Comparison of ENCODE assay signal across 19 cellular contexts in genomic region chr2:75547345-75548035, GRCh38. TPM values are rescaled to one million over a fixed set of nuclear protein-coding genes. Genes with fewer than 3 reads are reported as not detected.
DNase-seq lines count a peak whose midpoint lies in the region; ATAC-seq, FAIRE-seq and TF ChIP-seq lines count a peak whose summit lies in the region.
"Had no signal": no experiment of that assay in that cellular context is flagged by ENCODE, and none has a peak within 500 bp of the region (broad histone marks: within the 10 kb centered on the region; RNA-seq: fewer than 3 reads in every experiment).

No MANE protein-coding gene starts in this region.

- H2AFZ ChIP-seq in DND-41 (ENCODE audit: low read depth, low read length) = no peak overlapping the region
- H2AFZ ChIP-seq in endothelial cell of umbilical vein (ENCODE audit: low read depth, low read length) = no peak overlapping the region

- H3K79me2 ChIP-seq in DND-41 (ENCODE audit: insufficient read depth, low read length) = peaks cover 93% of the 10 kb centered on the region
- peaks cover 36% of the 10 kb centered on the region for H3K79me2 ChIP-seq in endothelial cell of umbilical vein (ENCODE audit: control insufficient read depth, insufficient read depth, low read length)

- H3K9me3 ChIP-seq in DND-41 (ENCODE audit: insufficient read depth, low read length, severe bottlenecking) (no peaks in the 10 kb centered on the region), endothelial cell of umbilical vein (replicated peaks; ENCODE audit: control insufficient read depth, insufficient read depth, low read length) (no peaks in the 10 kb centered on the region)
- H3K9me3 ChIP-seq: BLaER1, prostate gland had no signal

- DNase-seq in DND-41 = no peak
- DNase-seq in RPMI7951 (ENCODE audit: low read depth) = peak; percentile 80
- DNase-seq in endothelial cell of umbilical vein (ENCODE audit: low read depth, low spot score) = peak; percentile 40
- peak; percentile 93 for DNase-seq in non-pigmented ciliary epithelial cell (ENCODE audit: low read depth)
- no peak for DNase-seq in activated CD4-positive, alpha-beta T cell treated with anti-CD3 and anti-CD28 coated beads, Interleukin-2, amount 50 U/mL, for 1 hour
- DNase-seq in GM12892 (ENCODE audit: insufficient read length) = no peak
- DNase-seq in NCI-H524 treated with DMSO at 0.1 percent for 48 hours (lab: John Stamatoyannopoulos, UW) = no peak
- DNase-seq: foreskin keratinocyte; H9; immature natural killer cell; NCI-H2227 treated with DMSO at 0.1 percent for 48 hours; stimulated activated CD4-positive, alpha-beta T cell treated with anti-CD3 and anti-CD28 coated beads, Interleukin-2, amount 100 ng/mL, for 24 hours; WERI-Rb-1 had no signal

- peaks cover 42% of the 10 kb centered on the region for H3K4me1 ChIP-seq in DND-41 (ENCODE audit: insufficient read depth, low read length)
- H3K4me1 ChIP-seq in endothelial cell of umbilical vein (ENCODE audit: control insufficient read depth, extremely low read depth, insufficient read depth, low read length) = peaks cover 12% of the 10 kb centered on the region
- H3K4me1 ChIP-seq: BLaER1, foreskin keratinocyte, prostate gland had no signal

- peaks cover 53% of the 10 kb centered on the region for H3K36me3 ChIP-seq in DND-41 (ENCODE audit: insufficient read depth, low read length)
- peaks cover 4% of the 10 kb centered on the region in 2 experiments for H3K36me3 ChIP-seq in endothelial cell of umbilical vein (ENCODE audit: control insufficient read depth in 2 of 2, extremely low read depth in 1 of 2, insufficient read depth in 2 of 2, low read length in 2 of 2)
- H3K36me3 ChIP-seq: BLaER1, prostate gland, WERI-Rb-1 had no signal

- H3K4me2 ChIP-seq in DND-41 (ENCODE audit: insufficient read depth, low read length) (no peak overlapping the region), endothelial cell of umbilical vein (ENCODE audit: insufficient read depth, low read length) (no peak overlapping the region)
- H3K4me2 ChIP-seq: BLaER1 had no signal

- TF ChIP-seq POLR2A in endothelial cell of umbilical vein (IDR thresholded peaks at IDR 0.05; ENCODE audit: low read depth, low read length) = no peak
- no peak for TF ChIP-seq POLR2A in GM12892 (IDR thresholded peaks at IDR 0.05; ENCODE audit: low read depth, low read length)

- dilution Hi-C loops in endothelial cell of umbilical vein (cut with MboI; ENCODE audit: extremely low pct_ligation_motif_present, low sequenced_read_pairs) = no loop called here

- POLR2A ChIA-PET in endothelial cell of umbilical vein (lab: Charles Lee) = no interaction called here

- peak; percentile 29; the same call in 2 of the 3 replicates for ATAC-seq in DND-41 (ENCODE audit: insufficient read depth, low read depth)
- ATAC-seq in HG02973 (IDR thresholded peaks at IDR 0.05; ENCODE audit: unreplicated experiment) = no peak
- ATAC-seq: activated naive CD4-positive, alpha-beta T cell treated with anti-CD3 and anti-CD28 coated beads, Interleukin-2, amount 50 U/mL, for 72 hours; foreskin keratinocyte had no signal

- H3K9ac ChIP-seq in DND-41 (ENCODE audit: low read depth, low read length) (no peak overlapping the region), endothelial cell of umbilical vein (replicated peaks; ENCODE audit: extremely low read depth, insufficient read depth, low read length) (no peak overlapping the region)
- H3K9ac ChIP-seq: BLaER1 had no signal

- H4K20me1 ChIP-seq in DND-41 (ENCODE audit: insufficient read depth, low read length) (peaks cover 7% of the 10 kb centered on the region; the same call in 1 of the 2 replicates), endothelial cell of umbilical vein (replicated peaks; ENCODE audit: control insufficient read depth, extremely low read depth, insufficient read depth, low read length) (peaks cover 7% of the 10 kb centered on the region)
- H4K20me1 ChIP-seq: BLaER1 had no signal

- intact Hi-C loops in endothelial cell of umbilical vein (cut with micrococcal nuclease) = loop anchor here (1.0 to 5.0 kb wide), 2 partner anchors 44 to 80 kb away; no protein-coding TSS in a partner anchor

- FAIRE-seq in endothelial cell of umbilical vein (lab: Jason Lieb, UNC) (peak; percentile 69), GM12892 (lab: Jason Lieb, UNC) (no peak)
- FAIRE-seq: colon had no signal

- peaks cover 3% of the 10 kb centered on the region for H3K9me1 ChIP-seq in endothelial cell of umbilical vein (replicated peaks; ENCODE audit: control insufficient read depth, extremely low read depth, insufficient read depth, low read length)

- BruUV-seq in endothelial cell of umbilical vein (replicated peaks; lab: Mats Ljungman, UMichigan) = no TSS peak

- peak overlapping the region; percentile 43 for H3K27ac ChIP-seq in DND-41 (ENCODE audit: low read length)
- peak overlapping the region; percentile 51 for H3K27ac ChIP-seq in endothelial cell of umbilical vein (ENCODE audit: insufficient read depth, low read depth, low read length)
- H3K27ac ChIP-seq: BLaER1, foreskin keratinocyte, prostate gland, SK-N-MC, WERI-Rb-1 had no signal

- CTCF ChIA-PET in endothelial cell of umbilical vein (lab: Charles Lee) = interaction anchor here (0.7 to 1.3 kb wide), 5 partner anchors 8 to 61 kb away, joined by 3 read pairs; partner anchors contain the start of gene EVA1A

- H3K4me3 ChIP-seq in DND-41 (ENCODE audit: low read depth in 1 of 2, low read length in 2 of 2) (no peak overlapping the region), endothelial cell of umbilical vein (replicated peaks in 1 of 3; ENCODE audit: insufficient read depth in 1 of 3, low read depth in 1 of 3, low read length in 3 of 3) (no peak overlapping the region)
- H3K4me3 ChIP-seq: BLaER1, prostate gland, SK-N-MC had no signal

- TF ChIP-seq CTCF in DND-41 (IDR thresholded peaks at IDR 0.05; ENCODE audit: borderline replicate concordance, extremely low read depth, low read length, poor library complexity, severe bottlenecking) = no peak
- TF ChIP-seq CTCF in endothelial cell of umbilical vein (IDR thresholded peaks at IDR 0.05; ENCODE audit: extremely low read depth in 1 of 2, insufficient read depth in 1 of 2, low read depth in 1 of 2, low read length in 2 of 2) = no peak

- no peaks in the 10 kb centered on the region for H3K27me3 ChIP-seq in DND-41 (ENCODE audit: insufficient read depth, low read length, poor library complexity)
- no peaks in the 10 kb centered on the region for H3K27me3 ChIP-seq in endothelial cell of umbilical vein (ENCODE audit: control insufficient read depth in 2 of 2, insufficient read depth in 2 of 2, low read length in 2 of 2)
- H3K27me3 ChIP-seq: BLaER1, foreskin keratinocyte had no signal

TF ChIP-seq in endothelial cell of umbilical vein, 7 proteins besides CTCF, POLR2A, EP300 and RAD21:
- TF ChIP-seq MYC (IDR thresholded peaks at IDR 0.05; ENCODE audit: low read depth, low read length) (no peak), EZH2 (IDR thresholded peaks at IDR 0.05; ENCODE audit: borderline replicate concordance, low read depth, low read length, severe bottlenecking) (no peak), JUN (IDR thresholded peaks at IDR 0.05; ENCODE audit: borderline replicate concordance, insufficient read depth, insufficient read length, low read depth) (no peak), FOS (IDR thresholded peaks at IDR 0.05; ENCODE audit: borderline replicate concordance, insufficient read depth, low read length) (no peak), MAX (IDR thresholded peaks at IDR 0.05; ENCODE audit: insufficient read depth, insufficient read length) (no peak), POLR2AphosphoS5 (IDR thresholded peaks at IDR 0.05; ENCODE audit: insufficient read depth, low read depth, low read length) (no peak), GATA2 (IDR thresholded peaks at IDR 0.05; ENCODE audit: insufficient read depth, insufficient read length, low read depth, low read length) (no peak)

RNA-seq across cellular contexts. Expression of gene EVA1A, which starts 13.2 kb away (rescaled TPM):
- 68.7 and 95.4 TPM in 2 replicates for total RNA-seq in RPMI7951 (2014; rRNA removed; shearing (Covaris generic))
- total RNA-seq in endothelial cell of umbilical vein = 59.7 and 66.5 TPM in 2 replicates
- 42.5 and 52.6 TPM in 2 replicates for polyA plus RNA-seq in endothelial cell of umbilical vein
- polyA plus RNA-seq in endothelial cell of umbilical vein (2011; cell fraction: cytosol; rRNA removed) = 37.6 and 45.6 TPM in 2 replicates
- polyA plus RNA-seq in endothelial cell of umbilical vein (2011; cell fraction: nucleus; rRNA removed) = 27.8 and 38.0 TPM in 2 replicates
- 42.1 and 42.8 TPM in 2 replicates for polyA plus RNA-seq in endothelial cell of umbilical vein (2012)
- polyA minus RNA-seq in endothelial cell of umbilical vein = 59.4 and 60.7 TPM in 2 replicates
- not detected for polyA minus RNA-seq in endothelial cell of umbilical vein (2011; cell fraction: cytosol; rRNA and poly(A)+ RNA removed)
- 19.1 and 46.6 TPM in 2 replicates for polyA minus RNA-seq in endothelial cell of umbilical vein (2011; cell fraction: nucleus; rRNA and poly(A)+ RNA removed)
- 0.23 TPM for polyA plus RNA-seq in GM12892 (2012; ENCODE audit: missing spikeins)
- polyA plus RNA-seq: immature natural killer cell had no signal

Comparison
In these comparisons a context has a peak if more than half of its experiments do, and no peak if none do; other contexts are left out.
1. DNase-seq: peak in RPMI7951 (single experiment), endothelial cell of umbilical vein (single experiment) and non-pigmented ciliary epithelial cell (single experiment); none in DND-41 (single experiment), activated CD4-positive, alpha-beta T cell treated with anti-CD3 and anti-CD28 coated beads, Interleukin-2, amount 50 U/mL, for 1 hour (single experiment), GM12892 (single experiment) and NCI-H524 treated with DMSO at 0.1 percent for 48 hours (single experiment).